Comparison of ENCODE assay signal across 4 cellular contexts in the genomic region with DNA sequence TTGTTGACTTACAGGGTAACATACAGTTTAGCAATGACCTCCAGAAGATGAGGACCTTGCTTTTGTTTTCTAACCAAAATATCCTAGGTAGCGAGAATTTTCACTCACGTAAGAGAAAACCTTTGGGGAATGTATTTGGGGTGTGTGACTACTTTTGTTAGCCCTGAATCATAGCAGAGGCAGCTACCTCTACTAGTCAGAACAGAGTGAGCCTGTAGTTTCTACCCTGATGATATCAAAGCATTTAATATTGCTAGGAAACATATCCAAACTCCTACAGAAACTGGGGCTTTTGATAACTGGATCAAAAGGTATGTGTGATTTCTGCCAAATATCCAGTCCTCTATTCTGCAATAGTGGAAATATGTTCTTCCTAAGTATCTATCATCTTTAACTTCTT.
"Had no signal": no experiment of that assay in that cellular context is flagged by ENCODE, and none has a peak within 500 bp of the region (broad histone marks: within the 10 kb centered on the region; RNA-seq: fewer than 3 reads in every experiment).

No MANE protein-coding gene starts in this region.

- H2AFZ ChIP-seq: GM23338 had no signal

- H3K4me3 Mint-ChIP-seq: GM23338, H9 had no signal

- DNase-seq: H9, HCEC 1CT, IMR-90 had no signal

- H3K4me3 ChIP-seq: GM23338 had no signal

- H3K27ac Mint-ChIP-seq: GM23338 had no signal

- ATAC-seq: GM23338 had no signal

- H3K4me2 ChIP-seq: GM23338 had no signal

- H3K4me1 Mint-ChIP-seq: GM23338, H9 had no signal
